ENCODE assay signal across 25 cellular contexts in genomic region chr7:36298145-36298544, GRCh38.
DNase-seq lines count a peak whose midpoint lies in the region; ATAC-seq and TF ChIP-seq lines count a peak whose summit lies in the region.
"Had no signal": no experiment of that assay in that cellular context is flagged by ENCODE, and none has a peak within 500 bp of the region (broad histone marks: within the 10 kb centered on the region; RNA-seq: fewer than 3 reads in every experiment).

No MANE protein-coding gene starts in this region.

- DNase-seq in Right ventricle myocardium superior (peak; percentile 49), cardiac septum (ENCODE audit: low spot score) (no peak), heart right ventricle (no peak), left lobe of liver (ENCODE audit: low spot score) (no peak), upper lobe of right lung (no peak), erythroblast (lab: John Stamatoyannopoulos, UW) (no peak)
- DNase-seq: 8988T; ACHN; BE2C; DMS153; DND-41; KBM-7; MV-4-11; NCI-H1105; NCI-H1436 treated with DMSO at 0.1 percent for 48 hours; NCI-H187 treated with DMSO at 0.1 percent for 48 hours; NCI-H2107; NCI-H446; NCI-H524 treated with DMSO at 0.1 percent for 48 hours; NCI-H774; NK-92 treated with Interleukin-12 subunit alpha and Interleukin-12 subunit beta, amount 100 ng/mL, for 24 hours; PC-3 had no signal

- H3K27me3 ChIP-seq in heart right ventricle (no peaks in the 10 kb centered on the region), upper lobe of right lung (no peaks in the 10 kb centered on the region)
- H3K27me3 ChIP-seq: BE2C had no signal

- 52 to 63% methylated on average over 5 of the region's 5 CpGs for WGBS in heart right ventricle, 2 donors

- H3K27ac ChIP-seq in heart right ventricle (peak overlapping the region in 2 of 10 donors; percentile 1 to 30), upper lobe of right lung (no peak overlapping the region)

- TF ChIP-seq CTCF in heart right ventricle (IDR thresholded peaks at IDR 0.05) (no peak), upper lobe of right lung (IDR thresholded peaks at IDR 0.05) (no peak)

- peaks cover 9 to 56% (median 41%) of the 10 kb centered on the region in 9 donors for H3K4me1 ChIP-seq in heart right ventricle
- peaks cover 15% of the 10 kb centered on the region for H3K4me1 ChIP-seq in upper lobe of right lung

- peak; percentile 3 for ATAC-seq in Right ventricle myocardium superior (ENCODE audit: poor library complexity)
- peak in 6 of 8 donors; percentile 40 to 68 (median 50) for ATAC-seq in heart right ventricle
- ATAC-seq in left lobe of liver, result peak; percentile 16
- peak; percentile 39 for ATAC-seq in upper lobe of right lung
- ATAC-seq in HG03039 (IDR thresholded peaks at IDR 0.05; ENCODE audit: unreplicated experiment), result no peak
- no peak for ATAC-seq in HG02938 (IDR thresholded peaks at IDR 0.05; ENCODE audit: unreplicated experiment)
- ATAC-seq: HCT116, PC-3 had no signal

- H3K9me3 ChIP-seq in heart right ventricle, result no peaks in the 10 kb centered on the region
- no peaks in the 10 kb centered on the region for H3K9me3 ChIP-seq in upper lobe of right lung
- H3K9me3 ChIP-seq: BE2C had no signal

- no peak for TF ChIP-seq POLR2A in erythroblast (IDR thresholded peaks at IDR 0.05; ENCODE audit: low read length)

- H3K4me3 ChIP-seq in heart right ventricle (no peak overlapping the region), upper lobe of right lung (no peak overlapping the region)

- intact Hi-C loops in Right ventricle myocardium superior (cut with DNase I), result no loop called here
- intact Hi-C loops in cardiac septum (cut with DNase I), result no loop called here
- intact Hi-C loops in heart right ventricle (cut with DNase I), result no loop called here
- intact Hi-C loops in upper lobe of right lung (cut with DNase I), result loop anchor here (5.0 kb wide), 1 partner anchor 311 kb away; no protein-coding TSS in a partner anchor

- peaks cover 0 to 31% (median 6%) of the 10 kb centered on the region in 9 donors for H3K36me3 ChIP-seq in heart right ventricle
- no peaks in the 10 kb centered on the region for H3K36me3 ChIP-seq in upper lobe of right lung
- H3K36me3 ChIP-seq: BE2C had no signal

Comparison
In these comparisons a context has a peak if more than half of its experiments do, and no peak if none do; other contexts are left out.
1. ATAC-seq: peak in Right ventricle myocardium superior (single experiment), heart right ventricle (6 of 8), left lobe of liver (single experiment) and upper lobe of right lung (single experiment); none in HG03039 (single experiment) and HG02938 (single experiment).